In the genomic region with DNA sequence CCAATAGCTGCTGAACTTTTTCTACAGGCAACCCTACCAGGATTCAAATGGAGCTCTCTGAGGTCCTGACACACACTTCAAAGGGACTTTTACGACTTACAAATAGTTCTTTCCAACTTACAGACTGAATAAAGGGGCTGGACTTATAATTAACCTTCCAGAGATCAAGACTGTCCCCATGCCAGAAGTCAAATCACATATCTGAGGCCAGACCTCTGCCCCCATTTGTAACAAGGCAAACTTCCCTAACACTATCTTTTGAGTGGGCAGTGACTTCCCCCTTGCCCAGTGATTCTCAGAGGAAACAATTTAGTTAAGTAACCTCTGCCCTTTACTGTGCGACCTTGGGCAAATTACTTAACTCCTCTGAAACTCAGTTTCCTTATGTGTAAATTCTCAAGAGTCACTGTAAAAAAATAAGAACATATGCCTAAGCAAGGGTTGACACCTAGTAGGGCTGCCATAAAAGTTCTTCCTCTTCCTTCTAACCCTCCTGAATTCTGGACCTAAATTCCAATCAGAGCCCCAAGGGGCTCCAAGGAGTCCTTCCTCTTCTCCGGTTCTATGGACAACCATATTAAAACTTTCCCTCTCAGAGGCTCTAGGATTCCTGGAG, we compare ENCODE assay signal across 1 cellular context.
A peak's percentile ranks its signal among the peaks of the same experiment; 100 is the strongest.
TF ChIP-seq lines count a peak whose summit lies in the region.

No MANE protein-coding gene starts in this region.

TF ChIP-seq in HepG2, 621 proteins besides CTCF, POLR2A, EP300 and RAD21 (continued from another document):
- TF ChIP-seq, protein P1, sequence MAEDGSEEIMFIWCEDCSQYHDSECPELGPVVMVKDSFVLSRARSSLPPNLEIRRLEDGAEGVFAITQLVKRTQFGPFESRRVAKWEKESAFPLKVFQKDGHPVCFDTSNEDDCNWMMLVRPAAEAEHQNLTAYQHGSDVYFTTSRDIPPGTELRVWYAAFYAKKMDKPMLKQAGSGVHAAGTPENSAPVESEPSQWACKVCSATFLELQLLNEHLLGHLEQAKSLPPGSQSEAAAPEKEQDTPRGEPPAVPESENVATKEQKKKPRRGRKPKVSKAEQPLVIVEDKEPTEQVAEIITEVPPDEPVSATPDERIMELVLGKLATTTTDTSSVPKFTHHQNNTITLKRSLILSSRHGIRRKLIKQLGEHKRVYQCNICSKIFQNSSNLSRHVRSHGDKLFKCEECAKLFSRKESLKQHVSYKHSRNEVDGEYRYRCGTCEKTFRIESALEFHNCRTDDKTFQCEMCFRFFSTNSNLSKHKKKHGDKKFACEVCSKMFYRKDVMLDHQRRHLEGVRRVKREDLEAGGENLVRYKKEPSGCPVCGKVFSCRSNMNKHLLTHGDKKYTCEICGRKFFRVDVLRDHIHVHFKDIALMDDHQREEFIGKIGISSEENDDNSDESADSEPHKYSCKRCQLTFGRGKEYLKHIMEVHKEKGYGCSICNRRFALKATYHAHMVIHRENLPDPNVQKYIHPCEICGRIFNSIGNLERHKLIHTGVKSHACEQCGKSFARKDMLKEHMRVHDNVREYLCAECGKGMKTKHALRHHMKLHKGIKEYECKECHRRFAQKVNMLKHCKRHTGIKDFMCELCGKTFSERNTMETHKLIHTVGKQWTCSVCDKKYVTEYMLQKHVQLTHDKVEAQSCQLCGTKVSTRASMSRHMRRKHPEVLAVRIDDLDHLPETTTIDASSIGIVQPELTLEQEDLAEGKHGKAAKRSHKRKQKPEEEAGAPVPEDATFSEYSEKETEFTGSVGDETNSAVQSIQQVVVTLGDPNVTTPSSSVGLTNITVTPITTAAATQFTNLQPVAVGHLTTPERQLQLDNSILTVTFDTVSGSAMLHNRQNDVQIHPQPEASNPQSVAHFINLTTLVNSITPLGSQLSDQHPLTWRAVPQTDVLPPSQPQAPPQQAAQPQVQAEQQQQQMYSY (CRISPR knock-in tag; IDR thresholded peaks at IDR 0.05): no peak
- TF ChIP-seq ZFP36 (IDR thresholded peaks at IDR 0.05; ENCODE audit: borderline replicate concordance, low read depth, low read length, partially characterized antibody) (no peak), ZKSCAN1 (IDR thresholded peaks at IDR 0.05; ENCODE audit: low read length) (0 out of 2 replicates have a peak, but pooled peaks have one; percentile 42), HMG20A (CRISPR knock-in tag; IDR thresholded peaks at IDR 0.05; ENCODE audit: borderline replicate concordance) (no peak), GFI1 (CRISPR knock-in tag; IDR thresholded peaks at IDR 0.05; ENCODE audit: borderline replicate concordance) (0 out of 2 replicates have a peak, but pooled peaks have one; percentile 22), ARNTL (CRISPR knock-in tag; IDR thresholded peaks at IDR 0.05) (0 out of 2 replicates have a peak, but pooled peaks have one; percentile 23), ZNF263 (CRISPR knock-in tag; IDR thresholded peaks at IDR 0.05) (no peak), FIP1L1 (IDR thresholded peaks at IDR 0.05; ENCODE audit: borderline replicate concordance, insufficient read depth, low read depth, low read length) (no peak), PCBP1 (IDR thresholded peaks at IDR 0.05; ENCODE audit: borderline replicate concordance, low read depth, low read length) (no peak), HCFC1 (IDR thresholded peaks at IDR 0.05; ENCODE audit: low read depth, low read length) (no peak), ZNF768 (CRISPR knock-in tag; IDR thresholded peaks at IDR 0.05) (peak; percentile 29; the same call in 1 of the 2 replicates), ZSCAN20 (CRISPR knock-in tag; IDR thresholded peaks at IDR 0.05; ENCODE audit: borderline replicate concordance) (no peak)
- TF ChIP-seq, protein P2, sequence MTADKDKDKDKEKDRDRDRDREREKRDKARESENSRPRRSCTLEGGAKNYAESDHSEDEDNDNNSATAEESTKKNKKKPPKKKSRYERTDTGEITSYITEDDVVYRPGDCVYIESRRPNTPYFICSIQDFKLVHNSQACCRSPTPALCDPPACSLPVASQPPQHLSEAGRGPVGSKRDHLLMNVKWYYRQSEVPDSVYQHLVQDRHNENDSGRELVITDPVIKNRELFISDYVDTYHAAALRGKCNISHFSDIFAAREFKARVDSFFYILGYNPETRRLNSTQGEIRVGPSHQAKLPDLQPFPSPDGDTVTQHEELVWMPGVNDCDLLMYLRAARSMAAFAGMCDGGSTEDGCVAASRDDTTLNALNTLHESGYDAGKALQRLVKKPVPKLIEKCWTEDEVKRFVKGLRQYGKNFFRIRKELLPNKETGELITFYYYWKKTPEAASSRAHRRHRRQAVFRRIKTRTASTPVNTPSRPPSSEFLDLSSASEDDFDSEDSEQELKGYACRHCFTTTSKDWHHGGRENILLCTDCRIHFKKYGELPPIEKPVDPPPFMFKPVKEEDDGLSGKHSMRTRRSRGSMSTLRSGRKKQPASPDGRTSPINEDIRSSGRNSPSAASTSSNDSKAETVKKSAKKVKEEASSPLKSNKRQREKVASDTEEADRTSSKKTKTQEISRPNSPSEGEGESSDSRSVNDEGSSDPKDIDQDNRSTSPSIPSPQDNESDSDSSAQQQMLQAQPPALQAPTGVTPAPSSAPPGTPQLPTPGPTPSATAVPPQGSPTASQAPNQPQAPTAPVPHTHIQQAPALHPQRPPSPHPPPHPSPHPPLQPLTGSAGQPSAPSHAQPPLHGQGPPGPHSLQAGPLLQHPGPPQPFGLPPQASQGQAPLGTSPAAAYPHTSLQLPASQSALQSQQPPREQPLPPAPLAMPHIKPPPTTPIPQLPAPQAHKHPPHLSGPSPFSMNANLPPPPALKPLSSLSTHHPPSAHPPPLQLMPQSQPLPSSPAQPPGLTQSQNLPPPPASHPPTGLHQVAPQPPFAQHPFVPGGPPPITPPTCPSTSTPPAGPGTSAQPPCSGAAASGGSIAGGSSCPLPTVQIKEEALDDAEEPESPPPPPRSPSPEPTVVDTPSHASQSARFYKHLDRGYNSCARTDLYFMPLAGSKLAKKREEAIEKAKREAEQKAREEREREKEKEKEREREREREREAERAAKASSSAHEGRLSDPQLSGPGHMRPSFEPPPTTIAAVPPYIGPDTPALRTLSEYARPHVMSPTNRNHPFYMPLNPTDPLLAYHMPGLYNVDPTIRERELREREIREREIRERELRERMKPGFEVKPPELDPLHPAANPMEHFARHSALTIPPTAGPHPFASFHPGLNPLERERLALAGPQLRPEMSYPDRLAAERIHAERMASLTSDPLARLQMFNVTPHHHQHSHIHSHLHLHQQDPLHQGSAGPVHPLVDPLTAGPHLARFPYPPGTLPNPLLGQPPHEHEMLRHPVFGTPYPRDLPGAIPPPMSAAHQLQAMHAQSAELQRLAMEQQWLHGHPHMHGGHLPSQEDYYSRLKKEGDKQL (CRISPR knock-in tag; IDR thresholded peaks at IDR 0.05; ENCODE audit: low read depth): no peak
- TF ChIP-seq, protein P3, sequence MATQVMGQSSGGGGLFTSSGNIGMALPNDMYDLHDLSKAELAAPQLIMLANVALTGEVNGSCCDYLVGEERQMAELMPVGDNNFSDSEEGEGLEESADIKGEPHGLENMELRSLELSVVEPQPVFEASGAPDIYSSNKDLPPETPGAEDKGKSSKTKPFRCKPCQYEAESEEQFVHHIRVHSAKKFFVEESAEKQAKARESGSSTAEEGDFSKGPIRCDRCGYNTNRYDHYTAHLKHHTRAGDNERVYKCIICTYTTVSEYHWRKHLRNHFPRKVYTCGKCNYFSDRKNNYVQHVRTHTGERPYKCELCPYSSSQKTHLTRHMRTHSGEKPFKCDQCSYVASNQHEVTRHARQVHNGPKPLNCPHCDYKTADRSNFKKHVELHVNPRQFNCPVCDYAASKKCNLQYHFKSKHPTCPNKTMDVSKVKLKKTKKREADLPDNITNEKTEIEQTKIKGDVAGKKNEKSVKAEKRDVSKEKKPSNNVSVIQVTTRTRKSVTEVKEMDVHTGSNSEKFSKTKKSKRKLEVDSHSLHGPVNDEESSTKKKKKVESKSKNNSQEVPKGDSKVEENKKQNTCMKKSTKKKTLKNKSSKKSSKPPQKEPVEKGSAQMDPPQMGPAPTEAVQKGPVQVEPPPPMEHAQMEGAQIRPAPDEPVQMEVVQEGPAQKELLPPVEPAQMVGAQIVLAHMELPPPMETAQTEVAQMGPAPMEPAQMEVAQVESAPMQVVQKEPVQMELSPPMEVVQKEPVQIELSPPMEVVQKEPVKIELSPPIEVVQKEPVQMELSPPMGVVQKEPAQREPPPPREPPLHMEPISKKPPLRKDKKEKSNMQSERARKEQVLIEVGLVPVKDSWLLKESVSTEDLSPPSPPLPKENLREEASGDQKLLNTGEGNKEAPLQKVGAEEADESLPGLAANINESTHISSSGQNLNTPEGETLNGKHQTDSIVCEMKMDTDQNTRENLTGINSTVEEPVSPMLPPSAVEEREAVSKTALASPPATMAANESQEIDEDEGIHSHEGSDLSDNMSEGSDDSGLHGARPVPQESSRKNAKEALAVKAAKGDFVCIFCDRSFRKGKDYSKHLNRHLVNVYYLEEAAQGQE (IDR thresholded peaks at IDR 0.05; ENCODE audit: borderline replicate concordance in 1 of 2, low read depth in 1 of 2, low read length in 2 of 2): peak in 1 of 2 experiments; percentile 48; a peak in 2 of 4 replicates
- TF ChIP-seq, protein P4, sequence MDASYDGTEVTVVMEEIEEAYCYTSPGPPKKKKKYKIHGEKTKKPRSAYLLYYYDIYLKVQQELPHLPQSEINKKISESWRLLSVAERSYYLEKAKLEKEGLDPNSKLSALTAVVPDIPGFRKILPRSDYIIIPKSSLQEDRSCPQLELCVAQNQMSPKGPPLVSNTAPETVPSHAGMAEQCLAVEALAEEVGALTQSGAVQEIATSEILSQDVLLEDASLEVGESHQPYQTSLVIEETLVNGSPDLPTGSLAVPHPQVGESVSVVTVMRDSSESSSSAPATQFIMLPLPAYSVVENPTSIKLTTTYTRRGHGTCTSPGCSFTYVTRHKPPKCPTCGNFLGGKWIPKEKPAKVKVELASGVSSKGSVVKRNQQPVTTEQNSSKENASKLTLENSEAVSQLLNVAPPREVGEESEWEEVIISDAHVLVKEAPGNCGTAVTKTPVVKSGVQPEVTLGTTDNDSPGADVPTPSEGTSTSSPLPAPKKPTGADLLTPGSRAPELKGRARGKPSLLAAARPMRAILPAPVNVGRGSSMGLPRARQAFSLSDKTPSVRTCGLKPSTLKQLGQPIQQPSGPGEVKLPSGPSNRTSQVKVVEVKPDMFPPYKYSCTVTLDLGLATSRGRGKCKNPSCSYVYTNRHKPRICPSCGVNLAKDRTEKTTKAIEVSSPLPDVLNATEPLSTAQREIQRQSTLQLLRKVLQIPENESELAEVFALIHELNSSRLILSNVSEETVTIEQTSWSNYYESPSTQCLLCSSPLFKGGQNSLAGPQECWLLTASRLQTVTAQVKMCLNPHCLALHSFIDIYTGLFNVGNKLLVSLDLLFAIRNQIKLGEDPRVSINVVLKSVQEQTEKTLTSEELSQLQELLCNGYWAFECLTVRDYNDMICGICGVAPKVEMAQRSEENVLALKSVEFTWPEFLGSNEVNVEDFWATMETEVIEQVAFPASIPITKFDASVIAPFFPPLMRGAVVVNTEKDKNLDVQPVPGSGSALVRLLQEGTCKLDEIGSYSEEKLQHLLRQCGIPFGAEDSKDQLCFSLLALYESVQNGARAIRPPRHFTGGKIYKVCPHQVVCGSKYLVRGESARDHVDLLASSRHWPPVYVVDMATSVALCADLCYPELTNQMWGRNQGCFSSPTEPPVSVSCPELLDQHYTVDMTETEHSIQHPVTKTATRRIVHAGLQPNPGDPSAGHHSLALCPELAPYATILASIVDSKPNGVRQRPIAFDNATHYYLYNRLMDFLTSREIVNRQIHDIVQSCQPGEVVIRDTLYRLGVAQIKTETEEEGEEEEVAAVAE (CRISPR knock-in tag; IDR thresholded peaks at IDR 0.05; ENCODE audit: borderline replicate concordance): no peak
TF ChIP-seq in HepG2: peak in this region for 5.
